Comparison of ENCODE assay signal across 17 cellular contexts in genomic region chr14:106665814-106666213, GRCh38.
DNase-seq lines count a peak whose midpoint lies in the region; TF ChIP-seq lines count a peak whose summit lies in the region.
"Had no signal": no experiment of that assay in that cellular context is flagged by ENCODE, and none has a peak within 500 bp of the region (broad histone marks: within the 10 kb centered on the region; RNA-seq: fewer than 3 reads in every experiment).

No MANE protein-coding gene starts in this region.

- H3K4me1 ChIP-seq in MM.1S (ENCODE audit: low read length) = no peaks in the 10 kb centered on the region
- H3K4me1 ChIP-seq: heart right ventricle, lower lobe of right lung, parathyroid adenoma, uterus had no signal

- H3K9me3 ChIP-seq in MM.1S (replicated peaks; ENCODE audit: insufficient read depth, low read length) = no peaks in the 10 kb centered on the region
- H3K9me3 ChIP-seq: lower lobe of right lung, uterus had no signal

- peak; percentile 11 for DNase-seq in activated T-cell treated with anti-CD3 and anti-CD28 coated beads for 1 hour (ENCODE audit: low read depth)
- no peak for DNase-seq in activated T-cell treated with anti-CD3 and anti-CD28 coated beads for 4 hours
- DNase-seq in MM.1S = peak; percentile 12
- DNase-seq in activated T-cell treated with anti-CD3 and anti-CD28 coated beads, Interleukin-2, amount 50 U/mL, for 48 hours = peak; percentile 70 to 71
- DNase-seq in stimulated activated CD8-positive, alpha-beta memory T cell treated with anti-CD3 and anti-CD28 coated beads, Interleukin-2, amount 100 ng/mL, for 48 hours (ENCODE audit: low read depth in 2 of 2) = peak; percentile 32
- DNase-seq in cardiac septum (ENCODE audit: low spot score) = no peak
- DNase-seq in HT-29 (ENCODE audit: low spot score) = no peak
- DNase-seq in hypothalamus (lab: John Stamatoyannopoulos, UW) = no peak
- DNase-seq: aorta, DMS79 treated with DMSO at 0.1 percent for 48 hours, heart right ventricle, lower lobe of right lung, NCI-H146, NCI-H446 treated with DMSO at 0.1 percent for 48 hours, SHP77, uterus had no signal

- no peaks in the 10 kb centered on the region for H3K9me2 ChIP-seq in MM.1S (replicated peaks; ENCODE audit: insufficient read depth, low read length)

- no peak overlapping the region for H3K27ac ChIP-seq in MM.1S (ENCODE audit: low read length)
- H3K27ac ChIP-seq: heart right ventricle, lower lobe of right lung, parathyroid adenoma, uterus had no signal

- peak; percentile 34 for TF ChIP-seq CTCF in MM.1S (IDR thresholded peaks at IDR 0.05; ENCODE audit: low read length)

- H3K79me2 ChIP-seq in MM.1S (ENCODE audit: low read length) = no peaks in the 10 kb centered on the region
- H3K79me2 ChIP-seq: parathyroid adenoma had no signal

- H3K27me3 ChIP-seq in MM.1S (replicated peaks; ENCODE audit: insufficient read depth, low read length) = no peaks in the 10 kb centered on the region

- H3K4me3 ChIP-seq in MM.1S (ENCODE audit: low read length) = peak overlapping the region; percentile 31; the same call in 1 of the 2 replicates
- H3K4me3 ChIP-seq: heart right ventricle, lower lobe of right lung, uterus had no signal

- intact Hi-C loops in cardiac septum (cut with DNase I) = no loop called here

- H2AFZ ChIP-seq in MM.1S (ENCODE audit: low read length) = peak overlapping the region; percentile 35; the same call in 1 of the 2 replicates
- H2AFZ ChIP-seq: parathyroid adenoma had no signal

- peak overlapping the region; percentile 62 for H3K4me2 ChIP-seq in MM.1S (ENCODE audit: low read depth, low read length)

- no peaks in the 10 kb centered on the region for H4K20me1 ChIP-seq in MM.1S (ENCODE audit: insufficient read depth, low read length)

- H3K9ac ChIP-seq in MM.1S (ENCODE audit: low read length) = no peak overlapping the region
- H3K9ac ChIP-seq: parathyroid adenoma had no signal

- H3K36me3 ChIP-seq in MM.1S (replicated peaks; ENCODE audit: insufficient read depth, low read length) = no peaks in the 10 kb centered on the region
- H3K36me3 ChIP-seq: heart right ventricle, lower lobe of right lung, uterus had no signal

- no peaks in the 10 kb centered on the region for H3F3A ChIP-seq in MM.1S (ENCODE audit: insufficient read depth, low read length)

Comparison
In these comparisons a context has a peak if more than half of its experiments do, and no peak if none do; other contexts are left out.
1. DNase-seq: peak in activated T-cell treated with anti-CD3 and anti-CD28 coated beads for 1 hour (single experiment), MM.1S (single experiment), activated T-cell treated with anti-CD3 and anti-CD28 coated beads, Interleukin-2, amount 50 U/mL, for 48 hours (2 of 2) and stimulated activated CD8-positive, alpha-beta memory T cell treated with anti-CD3 and anti-CD28 coated beads, Interleukin-2, amount 100 ng/mL, for 48 hours (2 of 2); none in activated T-cell treated with anti-CD3 and anti-CD28 coated beads for 4 hours (single experiment), cardiac septum (single experiment), HT-29 (single experiment) and hypothalamus (0 of 51).